16 cellular contexts compared by ENCODE assay signal in the genomic region with DNA sequence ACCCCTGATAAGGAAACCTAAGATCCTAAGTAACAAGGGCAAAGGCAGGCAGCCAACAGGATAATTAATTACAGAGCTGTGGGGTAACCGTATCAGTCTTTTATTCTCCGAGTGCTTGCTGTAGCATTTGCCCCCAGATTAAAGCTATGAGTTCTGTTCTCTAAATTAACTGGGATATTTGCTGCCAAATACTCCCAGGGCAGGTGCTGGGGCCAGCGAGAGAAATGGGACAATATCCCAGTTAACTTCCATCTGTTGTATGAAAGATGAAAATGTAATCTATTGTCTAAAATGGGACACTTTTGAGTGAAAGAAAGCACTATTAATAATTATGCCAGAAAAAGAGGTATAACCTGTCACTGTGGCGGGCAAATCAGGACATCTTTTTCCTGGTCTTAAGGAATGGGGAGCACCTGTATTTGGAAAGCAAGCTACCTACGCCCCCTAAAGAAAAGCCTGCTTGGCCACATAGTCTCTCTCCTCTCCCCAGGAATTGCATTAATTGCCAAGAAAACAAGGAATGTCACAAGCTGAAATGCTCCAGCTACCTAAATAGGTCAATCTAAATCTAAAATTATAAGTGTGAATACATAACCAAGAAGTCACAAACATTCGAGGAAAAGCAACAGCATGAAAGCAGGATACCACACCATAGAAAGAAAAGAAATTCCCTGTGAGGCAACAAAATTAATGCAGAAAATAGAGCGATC. TPM values are rescaled to one million over a fixed set of nuclear protein-coding genes. Genes with fewer than 3 reads are reported as not detected.
DNase-seq lines count a peak whose midpoint lies in the region; ATAC-seq and TF ChIP-seq lines count a peak whose summit lies in the region.
"Had no signal": no experiment of that assay in that cellular context is flagged by ENCODE, and none has a peak within 500 bp of the region (broad histone marks: within the 10 kb centered on the region; RNA-seq: fewer than 3 reads in every experiment).

No MANE protein-coding gene starts in this region.

- H3K4me2 ChIP-seq in mammary epithelial cell (ENCODE audit: insufficient read depth, low read depth, low read length): no peak overlapping the region

- dilution Hi-C loops in mammary epithelial cell (cut with HindIII; ENCODE audit: low sequenced_read_pairs): no loop called here

- 36% methylated on average over 7 of the region's 7 CpGs for WGBS in mammary epithelial cell (ENCODE audit: low coverage, missing lambda C conversion rate)

- DNase-seq in mammary epithelial cell: no peak
- no peak for DNase-seq in breast epithelium (ENCODE audit: low spot score in 2 of 2)
- DNase-seq in NCI-H2171 (lab: John Stamatoyannopoulos, UW): peak; percentile 83
- DNase-seq in cerebellar cortex (ENCODE audit: low spot score): peak; percentile 93
- DNase-seq in KG1 (lab: John Stamatoyannopoulos, UW): no peak
- DNase-seq: BE2C; CD8-positive, alpha-beta T cell; COR-L47; DMS153; DMS79 treated with DMSO at 0.1 percent for 48 hours; EL; GDM1 had no signal

- H3K27me3 ChIP-seq in mammary epithelial cell (ENCODE audit: insufficient read depth, low read length) (no peaks in the 10 kb centered on the region), breast epithelium (no peaks in the 10 kb centered on the region)
- H3K27me3 ChIP-seq: BE2C had no signal

- H3K79me2 ChIP-seq in mammary epithelial cell (ENCODE audit: insufficient read depth, low read length): no peaks in the 10 kb centered on the region

- H2AFZ ChIP-seq in mammary epithelial cell (ENCODE audit: low read depth, low read length): peak overlapping the region; percentile 12

- no peaks in the 10 kb centered on the region for H4K20me1 ChIP-seq in mammary epithelial cell (ENCODE audit: insufficient read depth, low read length)

- H3K9ac ChIP-seq in mammary epithelial cell (ENCODE audit: insufficient read depth, low read length): no peak overlapping the region

- TF ChIP-seq CTCF in mammary epithelial cell (conservative IDR thresholded peaks at IDR 0.05 in 1 of 2, IDR thresholded peaks at IDR 0.05 in 1 of 2; ENCODE audit: extremely low read depth in 1 of 2, insufficient read depth in 1 of 2, low read depth in 1 of 2, low read length in 2 of 2) (no peak), breast epithelium (IDR thresholded peaks at IDR 0.05) (no peak)

- TF ChIP-seq POLR2A in breast epithelium (IDR thresholded peaks at IDR 0.05): no peak

- H3K36me3 ChIP-seq in mammary epithelial cell (ENCODE audit: insufficient read depth, low read length) (no peaks in the 10 kb centered on the region), breast epithelium (no peaks in the 10 kb centered on the region)
- H3K36me3 ChIP-seq: BE2C had no signal

- ATAC-seq in HG03039 (IDR thresholded peaks at IDR 0.05; ENCODE audit: unreplicated experiment) (no peak), HG02885 (IDR thresholded peaks at IDR 0.05; ENCODE audit: poor library complexity, unreplicated experiment) (no peak)
- ATAC-seq: CD8-positive, alpha-beta T cell; HCT116 had no signal

- H3K27ac ChIP-seq in mammary epithelial cell (ENCODE audit: insufficient read depth, low read depth, low read length): no peak overlapping the region
- H3K27ac ChIP-seq in breast epithelium: no peak overlapping the region
- H3K27ac ChIP-seq: C4-2B had no signal

- BruUV-seq in mammary epithelial cell (replicated peaks; lab: Mats Ljungman, UMichigan): no TSS peak

- H3K9me3 ChIP-seq in mammary epithelial cell (replicated peaks; ENCODE audit: insufficient read depth, low read length) (no peaks in the 10 kb centered on the region), breast epithelium (no peaks in the 10 kb centered on the region)
- H3K9me3 ChIP-seq: BE2C had no signal

- in situ Hi-C loops in mammary epithelial cell (cut with MboI; ENCODE audit: low sequenced_read_pairs in 2 of 2): no loop called here

- CTCF ChIA-PET in mammary epithelial cell (lab: Charles Lee; ENCODE audit: low non-redundant PET): no interaction called here

- no peak overlapping the region for H3K4me3 ChIP-seq in mammary epithelial cell (replicated peaks in 1 of 3; ENCODE audit: insufficient read depth in 1 of 3, low read depth in 2 of 3, low read length in 3 of 3)
- no peak overlapping the region for H3K4me3 ChIP-seq in breast epithelium

- H3K4me1 ChIP-seq in mammary epithelial cell (ENCODE audit: insufficient read depth, low read length) (peaks cover 13% of the 10 kb centered on the region), breast epithelium (no peaks in the 10 kb centered on the region)
- H3K4me1 ChIP-seq: BE2C had no signal

- intact Hi-C loops in mammary epithelial cell (cut with micrococcal nuclease): no loop called here
- intact Hi-C loops in breast epithelium (cut with DNase I; ENCODE audit: low total_unique reads): no loop called here

RNA-seq across cellular contexts. Expression of a gene that starts 26.7 kb away (rescaled TPM):
- total RNA-seq in mammary epithelial cell (1 to 10 TPM; 1.5 to 1.6 TPM), breast epithelium (1 to 10 TPM in 2 of 3 donors, under 1 TPM in 1; 0.48 to 7.3 (median 2.9) TPM)
- 0.29 TPM for polyA plus RNA-seq in mammary epithelial cell
- polyA minus RNA-seq in mammary epithelial cell: 0.47 TPM

Comparison
In these comparisons a context has a peak if more than half of its experiments do, and no peak if none do; other contexts are left out.
1. DNase-seq: peak in NCI-H2171 (single experiment) and cerebellar cortex (single experiment); none in mammary epithelial cell (single experiment), breast epithelium (0 of 2) and KG1 (single experiment).